In the genomic region with DNA sequence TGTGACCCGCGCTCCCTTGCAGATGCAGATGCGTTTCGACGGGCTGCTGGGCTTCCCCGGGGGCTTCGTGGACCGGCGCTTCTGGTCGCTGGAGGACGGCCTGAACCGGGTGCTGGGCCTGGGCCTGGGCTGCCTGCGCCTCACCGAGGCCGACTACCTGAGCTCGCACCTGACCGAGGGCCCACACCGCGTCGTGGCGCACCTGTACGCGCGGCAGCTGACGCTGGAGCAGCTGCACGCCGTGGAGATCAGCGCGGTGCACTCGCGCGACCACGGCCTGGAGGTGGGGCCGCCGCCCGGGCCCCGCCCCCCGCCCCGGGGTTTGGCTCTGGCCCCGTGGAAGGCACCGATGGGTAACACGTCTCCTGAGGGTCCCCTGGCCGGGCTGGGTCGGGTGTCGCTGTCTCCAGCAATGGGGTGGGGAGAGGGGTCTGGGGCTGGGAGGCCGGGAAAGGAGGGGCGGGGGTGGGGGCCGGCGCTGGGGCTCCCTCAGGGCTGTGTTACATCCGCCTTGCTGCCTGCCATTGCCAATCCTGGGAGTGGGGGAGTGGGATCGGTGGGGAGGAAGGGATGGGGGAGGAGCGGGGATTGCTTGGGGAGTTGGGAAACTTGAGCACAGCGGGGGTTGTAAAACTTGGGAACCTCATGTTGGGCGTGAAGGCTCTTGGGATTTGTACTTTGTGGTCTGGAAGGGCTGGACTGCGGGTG, we compare ENCODE assay signal across 8 cellular contexts. TPM values are rescaled to one million over a fixed set of nuclear protein-coding genes. Genes with fewer than 3 reads are reported as not detected.
A peak's percentile ranks its signal among the peaks of the same experiment; 100 is the strongest.
DNase-seq lines count a peak whose midpoint lies in the region; ATAC-seq and TF ChIP-seq lines count a peak whose summit lies in the region.

No MANE protein-coding gene starts in this region.

- peak; percentile 34 for ATAC-seq in left ventricle myocardium superior

- no peak overlapping the region for H3K23ac ChIP-seq in H9 (ENCODE audit: insufficient read length, low read depth, low read length)

- H2AK5ac ChIP-seq in H9 (ENCODE audit: insufficient read length, low read length), result no peak overlapping the region

- peak overlapping the region; percentile 65 for H3K9ac ChIP-seq in H9 (ENCODE audit: extremely low read depth, insufficient read length, low read length)

- intact Hi-C loops in left ventricle myocardium superior (cut with micrococcal nuclease), result no loop called here

- CTCF ChIA-PET in CD8-positive, alpha-beta memory T cell (lab: Charles Lee), result interaction anchor here (1.1 to 3.2 kb wide), 3 partner anchors 10 to 43 kb away, joined by 3 to 9 read pairs (median 5); no protein-coding TSS in a partner anchor

- no peak overlapping the region for H3K56ac ChIP-seq in H9 (ENCODE audit: insufficient read length, low read depth, low read length)

- no peak overlapping the region for H3T11ph ChIP-seq in H9 (ENCODE audit: low read length)

- H4K20me1 ChIP-seq in H9 (ENCODE audit: control insufficient read depth, insufficient read depth, insufficient read length), result no peaks in the 10 kb centered on the region

- H4K91ac ChIP-seq in H9 (ENCODE audit: insufficient read length, low read depth, low read length), result no peak overlapping the region

- no peaks in the 10 kb centered on the region for H3K27me3 ChIP-seq in CD8-positive, alpha-beta memory T cell (ENCODE audit: insufficient read depth, low read length, poor library complexity, severe bottlenecking)
- no peaks in the 10 kb centered on the region for H3K27me3 ChIP-seq in H9 (ENCODE audit: insufficient read depth, low read length)
- no peaks in the 10 kb centered on the region for H3K27me3 ChIP-seq in Peyer's patch

- peaks cover 3% of the 10 kb centered on the region for H3K23me2 ChIP-seq in H9 (ENCODE audit: insufficient read length, low read depth, low read length, poor library complexity, severe bottlenecking)

- H4K5ac ChIP-seq in H9 (ENCODE audit: insufficient read length, low read depth, low read length), result no peak overlapping the region

- peak overlapping the region; percentile 17 for H3K14ac ChIP-seq in H9 (ENCODE audit: insufficient read depth, low read length)

- peak in 4 of 5 donors; percentile 38 to 72 (median 51) for DNase-seq in CD8-positive, alpha-beta memory T cell
- DNase-seq in H9, result peak; percentile 49
- peak; percentile 38 to 75 (median 73) for DNase-seq in Peyer's patch
- DNase-seq in amniotic epithelial cell (ENCODE audit: low read depth), result peak; percentile 86
- peak; percentile 75 for DNase-seq in left ventricle myocardium superior
- no peak for DNase-seq in retinal pigment epithelial cell (ENCODE audit: low read depth)
- DNase-seq in SIG-M5 treated with dmso at 0.1 percent for 504 hours (lab: John Stamatoyannopoulos, UW; ENCODE audit: unreplicated experiment), result no peak
- DNase-seq in NCI-H1417 treated with DMSO at 0.1 percent for 48 hours (lab: John Stamatoyannopoulos, UW), result no peak

- POLR2A ChIA-PET in CD8-positive, alpha-beta memory T cell (lab: Charles Lee), result interaction anchor here (0.6 to 1.4 kb wide), 6 partner anchors 21 to 78 kb away, joined by 3 to 10 read pairs (median 6); a partner anchor contains a TSS

- H3K79me2 ChIP-seq in H9 (ENCODE audit: insufficient read depth, low read length), result no peaks in the 10 kb centered on the region

- no peak for TF ChIP-seq POLR2A in Peyer's patch (IDR thresholded peaks at IDR 0.05)

- H3K4ac ChIP-seq in H9 (ENCODE audit: low read depth, low read length), result no peak overlapping the region

- peak overlapping the region; percentile 76 to 94 (median 81) for H3K4me3 Mint-ChIP-seq in CD8-positive, alpha-beta memory T cell
- peak overlapping the region; percentile 77 to 86 for H3K4me3 Mint-ChIP-seq in H9

- H3K79me1 ChIP-seq in H9 (ENCODE audit: insufficient read depth, low read depth, low read length, poor library complexity, severe bottlenecking), result no peaks in the 10 kb centered on the region

- TF ChIP-seq CTCF in H9 (conservative IDR thresholded peaks at IDR 0.05) (no peak), Peyer's patch (IDR thresholded peaks at IDR 0.05) (no peak), retinal pigment epithelial cell (conservative IDR thresholded peaks at IDR 0.05; ENCODE audit: low read depth, low read length) (no peak)

- no peak overlapping the region for H2BK120ac ChIP-seq in H9 (ENCODE audit: low read depth, low read length, poor library complexity, severe bottlenecking)

- H3K9me3 ChIP-seq in CD8-positive, alpha-beta memory T cell (ENCODE audit: low read length), result no peaks in the 10 kb centered on the region
- H3K9me3 ChIP-seq in H9 (ENCODE audit: control insufficient read depth, low read depth, low read length), result no peaks in the 10 kb centered on the region
- no peaks in the 10 kb centered on the region for H3K9me3 ChIP-seq in Peyer's patch

- no peaks in the 10 kb centered on the region for H3K9me3 Mint-ChIP-seq in CD8-positive, alpha-beta memory T cell
- H3K9me3 Mint-ChIP-seq in H9, result no peaks in the 10 kb centered on the region

- H2AFZ ChIP-seq in H9 (ENCODE audit: low read length), result no peak overlapping the region

- H2BK15ac ChIP-seq in H9 (ENCODE audit: low read depth, low read length), result no peak overlapping the region; the same call in 1 of the 2 replicates

- peak overlapping the region; percentile 58 for H3K4me2 ChIP-seq in H9 (ENCODE audit: insufficient read depth, insufficient read length, low read length)

- H2BK5ac ChIP-seq in H9 (ENCODE audit: insufficient read length, low read length), result no peak overlapping the region

- peaks cover 28% of the 10 kb centered on the region for H3K4me1 ChIP-seq in CD8-positive, alpha-beta memory T cell (ENCODE audit: insufficient read depth, low read length)
- H3K4me1 ChIP-seq in H9 (ENCODE audit: insufficient read depth, low read length) (no peaks in the 10 kb centered on the region), Peyer's patch (peaks cover 5 to 25% (median 18%) of the 10 kb centered on the region in 4 donors)

- no peak overlapping the region for H2BK12ac ChIP-seq in H9 (ENCODE audit: insufficient read length, low read depth, low read length)

- H3K4me3 ChIP-seq in CD8-positive, alpha-beta memory T cell (ENCODE audit: low read length), result peak overlapping the region; percentile 88
- H3K4me3 ChIP-seq in Peyer's patch (peak overlapping the region; percentile 98 to 100 (median 99)), retinal pigment epithelial cell (ENCODE audit: low read length) (peak overlapping the region; percentile 74)

- no peak overlapping the region for H3K18ac ChIP-seq in H9 (ENCODE audit: insufficient read length, low read depth, low read length)

- H3K27ac ChIP-seq in CD8-positive, alpha-beta memory T cell (ENCODE audit: low read depth, low read length), result peak overlapping the region; percentile 76
- H3K27ac ChIP-seq in H9 (ENCODE audit: insufficient read length, low read depth, low read length), result no peak overlapping the region
- peak overlapping the region; percentile 94 to 99 (median 96) for H3K27ac ChIP-seq in Peyer's patch

- no peak overlapping the region for H4K8ac ChIP-seq in H9 (replicated peaks; ENCODE audit: insufficient read length, low read depth, low read length)

- peaks cover 0 to 4% of the 10 kb centered on the region in 2 donors for H3K27me3 Mint-ChIP-seq in CD8-positive, alpha-beta memory T cell
- peaks cover 2% of the 10 kb centered on the region; the same call in 1 of the 2 replicates for H3K27me3 Mint-ChIP-seq in H9 (ENCODE audit: low read depth)

- H2BK20ac ChIP-seq in H9 (ENCODE audit: low read depth, low read length, poor library complexity, severe bottlenecking), result no peak overlapping the region

- peaks cover 5 to 28% (median 13%) of the 10 kb centered on the region in 3 donors for H3K4me1 Mint-ChIP-seq in CD8-positive, alpha-beta memory T cell
- H3K4me1 Mint-ChIP-seq in H9, result peaks cover 2 to 3% of the 10 kb centered on the region in 2 experiments; a peak in 2 of 4 replicates

- peaks cover 0 to 45% (median 0%) of the 10 kb centered on the region in 3 donors for H3K36me3 Mint-ChIP-seq in CD8-positive, alpha-beta memory T cell
- peaks cover 7 to 32% (median 29%) of the 10 kb centered on the region in 3 experiments; a peak in 6 of 7 replicates for H3K36me3 Mint-ChIP-seq in H9 (ENCODE audit: insufficient read depth in 1 of 3, low read depth in 3 of 3)

- H3K36me3 ChIP-seq in CD8-positive, alpha-beta memory T cell (ENCODE audit: insufficient read depth, low read length), result peaks cover 17% of the 10 kb centered on the region
- peaks cover 0 to 54% (median 0%) of the 10 kb centered on the region in 3 donors for H3K36me3 ChIP-seq in Peyer's patch

- WGBS in H9 (ENCODE audit: extremely low coverage, insufficient read length, low lambda C conversion rate), result no CpG with 5 or more reads among the region's 55 CpGs

- H3K27ac Mint-ChIP-seq in CD8-positive, alpha-beta memory T cell, result peak overlapping the region; percentile 56 to 86 (median 80)
- H3K27ac Mint-ChIP-seq in H9, result peak overlapping the region in 1 of 3 experiments; percentile 68; a peak in 1 of 7 replicates

RNA-seq across cellular contexts. Expression of a gene that starts 0.7 kb away (rescaled TPM):
- 10 to 100 TPM; 40.6 to 47.7 TPM for total RNA-seq in CD8-positive, alpha-beta memory T cell
- polyA plus RNA-seq in CD8-positive, alpha-beta memory T cell, result 89.2 TPM
- total RNA-seq in H9 (2021), result 49.4 and 50.0 TPM in 2 replicates
- 10 to 100 TPM; 19.0 to 53.6 (median 40.1) TPM for total RNA-seq in Peyer's patch
- 51.7 TPM for total RNA-seq in left ventricle myocardium superior

RNA-seq across cellular contexts. Expression of a gene that starts 40.0 kb away (rescaled TPM):
- 10 to 100 TPM; 16.9 to 18.5 TPM for total RNA-seq in CD8-positive, alpha-beta memory T cell
- 4.3 TPM for polyA plus RNA-seq in CD8-positive, alpha-beta memory T cell
- total RNA-seq in H9 (2021), result 27.3 and 32.0 TPM in 2 replicates
- 10 to 100 TPM; 20.8 to 42.9 (median 36.6) TPM for total RNA-seq in Peyer's patch
- total RNA-seq in left ventricle myocardium superior, result 7.8 TPM

RNA-seq across cellular contexts. Expression of a gene that starts 40.2 kb away (rescaled TPM):
- total RNA-seq in CD8-positive, alpha-beta memory T cell, result under 1 TPM; 0.15 to 0.31 TPM
- 0.35 TPM for polyA plus RNA-seq in CD8-positive, alpha-beta memory T cell
- total RNA-seq in H9 (2021) (0.33 and 0.39 TPM in 2 replicates), Peyer's patch (not detected), left ventricle myocardium superior (0.30 TPM)

Comparison
In these comparisons a context has a peak if more than half of its experiments do, and no peak if none do; other contexts are left out.
1. DNase-seq: peak in CD8-positive, alpha-beta memory T cell (4 of 5), H9 (single experiment), Peyer's patch (3 of 3), amniotic epithelial cell (single experiment) and left ventricle myocardium superior (single experiment); none in retinal pigment epithelial cell (single experiment), SIG-M5 treated with dmso at 0.1 percent for 504 hours (single experiment) and NCI-H1417 treated with DMSO at 0.1 percent for 48 hours (single experiment).
2. Peak in every context shown above with its lines, with median percentiles within 50 percentile points of each other: H3K4me3 ChIP-seq.